Comparison of ENCODE assay signal across 8 cellular contexts in the genomic region with DNA sequence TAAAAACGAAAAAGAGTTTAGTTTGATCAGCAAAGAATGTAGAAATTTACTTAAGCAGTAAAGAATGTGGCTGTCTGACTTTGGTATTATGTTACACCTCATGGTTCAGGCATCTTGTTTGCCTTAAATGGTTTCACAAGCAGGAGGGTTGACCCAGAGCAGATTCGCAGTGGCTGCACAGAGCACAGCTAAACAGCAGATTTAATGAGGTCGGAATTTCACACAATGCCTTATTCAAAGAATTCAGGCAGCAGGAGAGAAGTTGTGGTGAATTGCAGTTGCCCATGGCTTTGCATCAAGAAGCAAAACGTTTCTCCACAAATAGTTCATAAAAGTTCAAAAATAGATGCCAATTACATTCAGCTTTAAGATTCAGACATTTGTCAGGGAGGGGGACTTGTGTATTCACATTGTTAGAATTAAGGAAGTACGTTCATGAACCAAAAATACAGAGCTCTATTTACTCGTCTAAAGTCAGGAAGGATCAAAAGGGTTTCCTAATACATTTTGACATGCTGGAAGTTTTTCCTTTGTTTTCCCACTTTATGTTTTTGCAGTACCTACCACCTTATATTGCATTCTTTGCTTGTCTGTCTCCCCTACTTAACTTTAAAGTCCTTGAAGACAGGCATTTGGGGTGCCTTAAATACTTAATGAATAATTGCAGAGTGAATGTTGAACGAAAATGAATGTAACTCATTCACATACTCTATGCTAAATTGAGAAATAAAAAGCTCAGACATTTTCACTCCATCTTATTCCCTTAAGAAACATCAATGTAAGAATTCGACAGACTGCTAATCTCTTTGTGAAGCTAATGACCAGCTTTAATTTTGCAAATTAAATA.
DNase-seq lines count a peak whose midpoint lies in the region; ATAC-seq, FAIRE-seq and TF ChIP-seq lines count a peak whose summit lies in the region.

No MANE protein-coding gene starts in this region.

- peaks cover 0 to 1% (median 0%) of the 10 kb centered on the region in 7 donors for H3K4me1 Mint-ChIP-seq in naive thymus-derived CD4-positive, alpha-beta T cell

- POLR2A ChIA-PET in H1 (lab: Charles Lee; ENCODE audit: partially characterized antibody) = no interaction called here
- POLR2A ChIA-PET in naive thymus-derived CD4-positive, alpha-beta T cell (lab: Charles Lee) = no interaction called here

- no peak overlapping the region; the same call in 1 of the 2 replicates for H3K18ac ChIP-seq in H1 (ENCODE audit: extremely low read depth, low read length)

- no peak overlapping the region for H2BK120ac ChIP-seq in H1 (replicated peaks; ENCODE audit: low read depth, low read length)

- no peak overlapping the region for H2BK12ac ChIP-seq in H1 (ENCODE audit: low read depth, low read length)

- in situ Hi-C loops in ACHN (cut with HindIII; ENCODE audit: low pct_ligation_motif_present, low pct_unique_long_range_greater_than_20kb, low sequenced_read_pairs) = no loop called here

- H3K14ac ChIP-seq in H1 (ENCODE audit: insufficient read length) = no peak overlapping the region

- WGBS in H1 (ENCODE audit: extremely low coverage in 1 of 2, insufficient coverage in 1 of 2, insufficient read length in 1 of 2, insufficient replicate concordance in 2 of 2, low coverage in 1 of 2, low lambda C conversion rate in 2 of 2, missing lambda C conversion rate in 1 of 2), 2 experiments = 56% methylated on average over 8 of the region's 8 CpGs; no CpG with 5 or more reads in 1 of the 2 experiments

- peak; percentile 79 for FAIRE-seq in H1 (lab: Jason Lieb, UNC)

- no peak overlapping the region for H3K27ac Mint-ChIP-seq in naive thymus-derived CD4-positive, alpha-beta T cell

- no peak overlapping the region for H2BK15ac ChIP-seq in H1 (ENCODE audit: low read length)

- peaks cover 0 to 2% (median 0%) of the 10 kb centered on the region in 5 donors for H3K36me3 Mint-ChIP-seq in naive thymus-derived CD4-positive, alpha-beta T cell

- H3K9me3 ChIP-seq in H1 (ENCODE audit: insufficient read depth in 2 of 2, low read depth in 1 of 2, low read length in 1 of 2) = no peaks in the 10 kb centered on the region
- H3K9me3 ChIP-seq in naive thymus-derived CD4-positive, alpha-beta T cell (ENCODE audit: control insufficient read depth in 2 of 3, low read length in 3 of 3) = no peaks in the 10 kb centered on the region

- H3K4ac ChIP-seq in H1 (replicated peaks; ENCODE audit: insufficient read length, low read depth, low read length) = no peak overlapping the region

- no peak overlapping the region for H3K56ac ChIP-seq in H1 (replicated peaks; ENCODE audit: insufficient read length, low read depth, low read length)

- no peak overlapping the region for H2AK5ac ChIP-seq in H1 (ENCODE audit: low read depth, low read length)

- no peak for TF ChIP-seq EP300 in H1 (IDR thresholded peaks at IDR 0.05; ENCODE audit: borderline replicate concordance in 1 of 2, low read depth in 2 of 2, low read length in 2 of 2)

- no peak overlapping the region for H4K8ac ChIP-seq in H1 (ENCODE audit: extremely low read depth, insufficient read depth, low read length)

- no peak for TF ChIP-seq RAD21 in H1 (IDR thresholded peaks at IDR 0.05 in 1 of 2, conservative IDR thresholded peaks at IDR 0.05 in 1 of 2; ENCODE audit: low read depth in 2 of 2, low read length in 2 of 2)

- H3K27me3 Mint-ChIP-seq in naive thymus-derived CD4-positive, alpha-beta T cell = peaks cover 0 to 13% (median 0%) of the 10 kb centered on the region in 5 donors

- H3K27ac ChIP-seq in H1 (ENCODE audit: low read depth, low read length) = peak overlapping the region; percentile 37; the same call in 1 of the 2 replicates
- no peak overlapping the region for H3K27ac ChIP-seq in naive thymus-derived CD4-positive, alpha-beta T cell (ENCODE audit: low read depth, low read length)

- no peak for TF ChIP-seq POLR2A in H1 (IDR thresholded peaks at IDR 0.05; ENCODE audit: control extremely low read depth in 1 of 2, low read depth in 2 of 2, low read length in 2 of 2)

- H4K5ac ChIP-seq in H1 (ENCODE audit: insufficient read length, low read depth, low read length) = no peak overlapping the region

- H3K23ac ChIP-seq in H1 (ENCODE audit: insufficient read length) = no peak overlapping the region

- CTCF ChIA-PET in H1 (lab: Charles Lee; ENCODE audit: partially characterized antibody) = interaction anchor here (0.8 to 1.4 kb wide), 2 partner anchors 9 to 445 kb away, joined by 3 read pairs; no protein-coding TSS in a partner anchor
- CTCF ChIA-PET in naive thymus-derived CD4-positive, alpha-beta T cell (lab: Charles Lee) = no interaction called here

- H2AFZ ChIP-seq in H1 (ENCODE audit: low read length) = peak overlapping the region; percentile 18; the same call in 1 of the 2 replicates

- intact Hi-C loops in naive thymus-derived CD4-positive, alpha-beta T cell (cut with micrococcal nuclease) = no loop called here

- H3K4me2 ChIP-seq in H1 (ENCODE audit: insufficient read depth in 1 of 2, low read depth in 2 of 2, low read length in 2 of 2) = 0 out of 4 replicates have a peak overlapping the region, but pooled peaks of 1 of the 2 experiments have one; percentile 5

- no peak overlapping the region for H3K4me3 Mint-ChIP-seq in naive thymus-derived CD4-positive, alpha-beta T cell

- TF ChIP-seq CTCF in H1 (IDR thresholded peaks at IDR 0.05; ENCODE audit: control extremely low read depth in 1 of 3, insufficient read depth in 1 of 3, low read depth in 1 of 3, low read length in 3 of 3) = no peak

- ATAC-seq in HG02610 (IDR thresholded peaks at IDR 0.05; ENCODE audit: unreplicated experiment) = no peak
- ATAC-seq in naive thymus-derived CD4-positive, alpha-beta T cell = no peak

- DNase-seq in ACHN (peak; percentile 84), LoVo (ENCODE audit: low spot score) (peak; percentile 14), H1 (ENCODE audit: low read depth in 1 of 2, low spot score in 2 of 2) (peak in 1 of 2 experiments; percentile 21), midbrain (lab: John Stamatoyannopoulos, UW) (peak; percentile 4), NCI-H526 treated with DMSO at 0.1 percent for 48 hours (lab: John Stamatoyannopoulos, UW) (no peak), NCI-H1436 (lab: John Stamatoyannopoulos, UW) (no peak)
- no peak for DNase-seq in naive thymus-derived CD4-positive, alpha-beta T cell

- H2BK5ac ChIP-seq in H1 (ENCODE audit: low read depth, low read length) = no peak overlapping the region; the same call in 1 of the 2 replicates

- H3K4me1 ChIP-seq in H1 (replicated peaks in 1 of 4; ENCODE audit: control insufficient read depth in 3 of 4, insufficient read depth in 4 of 4, low read length in 3 of 4) = peaks cover 0 to 8% (median 1%) of the 10 kb centered on the region in 4 experiments; a peak in 2 of 7 replicates
- H3K4me1 ChIP-seq in naive thymus-derived CD4-positive, alpha-beta T cell (ENCODE audit: control insufficient read depth in 2 of 2, insufficient read depth in 2 of 2, low read length in 2 of 2) = no peaks in the 10 kb centered on the region

- no peak overlapping the region for H4K91ac ChIP-seq in H1 (replicated peaks; ENCODE audit: insufficient read length, low read length)

- H3K27me3 ChIP-seq in H1 (replicated peaks in 1 of 4; ENCODE audit: control insufficient read depth in 3 of 4, extremely low read depth in 1 of 4, insufficient read depth in 3 of 4, low read length in 3 of 4) = no peaks in the 10 kb centered on the region
- H3K27me3 ChIP-seq in naive thymus-derived CD4-positive, alpha-beta T cell (ENCODE audit: control insufficient read depth in 2 of 2, insufficient read depth in 2 of 2, low read length in 2 of 2) = no peaks in the 10 kb centered on the region

- H4K20me1 ChIP-seq in H1 (replicated peaks in 1 of 2; ENCODE audit: control insufficient read depth in 1 of 2, insufficient read depth in 2 of 2, low read length in 2 of 2) = no peaks in the 10 kb centered on the region

- no peaks in the 10 kb centered on the region for H3K23me2 ChIP-seq in H1 (ENCODE audit: low read depth, low read length)

- H3K4me3 ChIP-seq in H1 (ENCODE audit: extremely low read depth in 1 of 4, insufficient read depth in 2 of 4, low read depth in 3 of 4, low read length in 4 of 4) = no peak overlapping the region
- H3K4me3 ChIP-seq in naive thymus-derived CD4-positive, alpha-beta T cell (ENCODE audit: low read length) = no peak overlapping the region

- 0 out of 2 replicates have a peak overlapping the region, but pooled peaks have one; percentile 23 for H2BK20ac ChIP-seq in H1 (ENCODE audit: low read length)

- no peaks in the 10 kb centered on the region for H3K79me1 ChIP-seq in H1 (ENCODE audit: low read depth, low read length)

- peaks cover 0 to 16% (median 3%) of the 10 kb centered on the region in 11 donors for H3K9me3 Mint-ChIP-seq in naive thymus-derived CD4-positive, alpha-beta T cell

- H3K79me2 ChIP-seq in H1 (ENCODE audit: control insufficient read depth in 1 of 2, insufficient read depth in 2 of 2, low read length in 2 of 2) = no peaks in the 10 kb centered on the region

- H3K9ac ChIP-seq in H1 (replicated peaks in 1 of 4; ENCODE audit: extremely low read depth in 1 of 4, low read depth in 3 of 4, low read length in 3 of 4) = no peak overlapping the region

- H3K36me3 ChIP-seq in H1 (ENCODE audit: control insufficient read depth in 2 of 4, insufficient read depth in 4 of 4, low read length in 3 of 4) = no peaks in the 10 kb centered on the region
- H3K36me3 ChIP-seq in naive thymus-derived CD4-positive, alpha-beta T cell (ENCODE audit: control insufficient read depth in 2 of 3, insufficient read depth in 3 of 3, low read length in 3 of 3) = no peaks in the 10 kb centered on the region

TF ChIP-seq in H1, 55 proteins besides CTCF, POLR2A, EP300 and RAD21:
- no peak for TF ChIP-seq RFX5 (IDR thresholded peaks at IDR 0.05; ENCODE audit: borderline replicate concordance, low read depth, low read length)
- no peak for TF ChIP-seq PHF8 (conservative IDR thresholded peaks at IDR 0.05; ENCODE audit: low read depth, low read length)
- no peak for TF ChIP-seq ZNF274 (IDR thresholded peaks at IDR 0.05; ENCODE audit: borderline replicate concordance, extremely low read depth, low read length)
- TF ChIP-seq SRF (IDR thresholded peaks at IDR 0.05; ENCODE audit: low read depth, low read length) = peak; percentile 74

Comparison
In these comparisons a context has a peak if more than half of its experiments do, and no peak if none do; other contexts are left out.
1. DNase-seq: peak in ACHN (single experiment), LoVo (single experiment) and midbrain (single experiment); none in NCI-H526 treated with DMSO at 0.1 percent for 48 hours (single experiment), NCI-H1436 (single experiment) and naive thymus-derived CD4-positive, alpha-beta T cell (0 of 9).